10 cellular contexts compared by ENCODE assay signal in genomic region chr5:135038829-135039525, GRCh38. TPM values are rescaled to one million over a fixed set of nuclear protein-coding genes. Genes with fewer than 3 reads are reported as not detected.
DNase-seq lines count a peak whose midpoint lies in the region; ATAC-seq and TF ChIP-seq lines count a peak whose summit lies in the region.
"Had no signal": no experiment of that assay in that cellular context is flagged by ENCODE, and none has a peak within 500 bp of the region (broad histone marks: within the 10 kb centered on the region; RNA-seq: fewer than 3 reads in every experiment).

No MANE protein-coding gene starts in this region.

- H3K9me2 ChIP-seq in OCI-LY7 (ENCODE audit: insufficient read depth, low read length) = no peaks in the 10 kb centered on the region

- no peaks in the 10 kb centered on the region for H3K36me3 Mint-ChIP-seq in CD8-positive, alpha-beta T cell
- no peaks in the 10 kb centered on the region for H3K36me3 Mint-ChIP-seq in progenitor cell of endocrine pancreas (ENCODE audit: insufficient read depth)

- CTCF ChIA-PET in CD8-positive, alpha-beta T cell (lab: Charles Lee) = no interaction called here
- CTCF ChIA-PET in OCI-LY7 (lab: Charles Lee; ENCODE audit: unreplicated experiment) = no interaction called here

- TF ChIP-seq POLR2A in esophagus squamous epithelium (IDR thresholded peaks at IDR 0.05) (no peak), lower leg skin (IDR thresholded peaks at IDR 0.05) (no peak)

- peak overlapping the region; percentile 22 for H3K4me3 Mint-ChIP-seq in CD8-positive, alpha-beta T cell
- peak overlapping the region; percentile 29 for H3K4me3 Mint-ChIP-seq in progenitor cell of endocrine pancreas (ENCODE audit: low read depth)
- H3K4me3 Mint-ChIP-seq: central memory CD8-positive, alpha-beta T cell had no signal

- no peak for TF ChIP-seq CTCF in CD8-positive, alpha-beta T cell (IDR thresholded peaks at IDR 0.05)
- TF ChIP-seq CTCF in OCI-LY7 (conservative IDR thresholded peaks at IDR 0.05; ENCODE audit: low read length) (no peak), esophagus squamous epithelium (IDR thresholded peaks at IDR 0.05) (no peak), progenitor cell of endocrine pancreas (IDR thresholded peaks at IDR 0.05; ENCODE audit: unreplicated experiment) (no peak), lower leg skin (IDR thresholded peaks at IDR 0.05) (no peak)

- peaks cover 9% of the 10 kb centered on the region; the same call in 1 of the 2 replicates for H3K79me2 ChIP-seq in OCI-LY7 (ENCODE audit: insufficient read depth, low read depth, low read length)

- BruUV-seq in OCI-LY7 (replicated peaks; lab: Mats Ljungman, UMichigan) = no TSS peak

- H3K27ac Mint-ChIP-seq in CD8-positive, alpha-beta T cell = no peak overlapping the region
- peak overlapping the region; percentile 73 for H3K27ac Mint-ChIP-seq in progenitor cell of endocrine pancreas

- intact Hi-C loops in CD8-positive, alpha-beta T cell (cut with DNase I, micrococcal nuclease) = no loop called here
- intact Hi-C loops in OCI-LY7 (cut with micrococcal nuclease; ENCODE audit: unreplicated experiment) (loop anchor here (10.0 kb wide), 1 partner anchor 514 kb away; the partner anchor contains the start of gene JADE2), esophagus squamous epithelium (cut with DNase I) (loop anchor here (10.0 kb wide), 1 partner anchor 96 kb away; no protein-coding TSS in a partner anchor), lower leg skin (cut with DNase I; ENCODE audit: low total_unique reads) (no loop called here)

- H3K27ac ChIP-seq in CD8-positive, alpha-beta T cell (ENCODE audit: low read depth, low read length) = no peak overlapping the region
- H3K27ac ChIP-seq in OCI-LY7 (ENCODE audit: low read depth, low read length, poor library complexity, severe bottlenecking) (no peak overlapping the region), esophagus squamous epithelium (peak overlapping the region; percentile 96 to 99 (median 98))

- peaks cover 60% of the 10 kb centered on the region for H3K27me3 Mint-ChIP-seq in CD8-positive, alpha-beta T cell (ENCODE audit: low read depth)
- peaks cover 81% of the 10 kb centered on the region for H3K27me3 Mint-ChIP-seq in progenitor cell of endocrine pancreas

- H3K36me3 ChIP-seq in CD8-positive, alpha-beta T cell (ENCODE audit: insufficient read depth, low read length) = no peaks in the 10 kb centered on the region
- H3K36me3 ChIP-seq in OCI-LY7 (ENCODE audit: insufficient read depth, low read length) = no peaks in the 10 kb centered on the region
- H3K36me3 ChIP-seq in esophagus squamous epithelium = no peaks in the 10 kb centered on the region

- POLR2A ChIA-PET in CD8-positive, alpha-beta T cell (lab: Charles Lee) = no interaction called here
- POLR2A ChIA-PET in OCI-LY7 (lab: Charles Lee) = interaction anchor here (0.9 to 1.6 kb wide), 2 partner anchors 13 to 15 kb away, joined by 4 to 5 read pairs; no protein-coding TSS in a partner anchor

- H3K9me3 ChIP-seq in CD8-positive, alpha-beta T cell (ENCODE audit: low read length) = no peaks in the 10 kb centered on the region
- no peaks in the 10 kb centered on the region for H3K9me3 ChIP-seq in OCI-LY7 (ENCODE audit: low read length)
- H3K9me3 ChIP-seq in esophagus squamous epithelium = no peaks in the 10 kb centered on the region

- H3K4me3 ChIP-seq in CD8-positive, alpha-beta T cell (ENCODE audit: low read depth, low read length) = no peak overlapping the region
- H3K4me3 ChIP-seq in OCI-LY7 (ENCODE audit: low read depth, low read length, poor library complexity, severe bottlenecking) (no peak overlapping the region), esophagus squamous epithelium (peak overlapping the region; percentile 63 to 90 (median 82)), lower leg skin (ENCODE audit: low read depth, poor library complexity, severe bottlenecking) (no peak overlapping the region)

- H4K20me1 ChIP-seq in OCI-LY7 (ENCODE audit: insufficient read depth, low read length) = no peaks in the 10 kb centered on the region

- peak overlapping the region; percentile 27; the same call in 1 of the 2 replicates for H3K4me2 ChIP-seq in OCI-LY7 (ENCODE audit: low read length)

- peaks cover 54% of the 10 kb centered on the region for H3K27me3 ChIP-seq in CD8-positive, alpha-beta T cell (ENCODE audit: insufficient read depth, low read length)
- H3K27me3 ChIP-seq in esophagus squamous epithelium = peaks cover 0 to 88% (median 0%) of the 10 kb centered on the region in 4 donors

- 0 to 4% methylated on average over 5 to 21 of the region's 67 CpGs for WGBS in esophagus squamous epithelium, 2 donors
- WGBS in lower leg skin, 2 donors = 9 to 11% methylated on average over 32 to 47 of the region's 67 CpGs

- no peak for ATAC-seq in CD8-positive, alpha-beta T cell
- ATAC-seq in HG03378 (IDR thresholded peaks at IDR 0.05; ENCODE audit: unreplicated experiment) = no peak
- no peak for ATAC-seq in HG03095 (IDR thresholded peaks at IDR 0.05; ENCODE audit: unreplicated experiment)

- H3K9me3 Mint-ChIP-seq in CD8-positive, alpha-beta T cell = no peaks in the 10 kb centered on the region
- H3K9me3 Mint-ChIP-seq in progenitor cell of endocrine pancreas (ENCODE audit: low read depth) = no peaks in the 10 kb centered on the region
- H3K9me3 Mint-ChIP-seq: central memory CD8-positive, alpha-beta T cell had no signal

- DNase-seq in CD8-positive, alpha-beta T cell = no peak
- no peak for DNase-seq in OCI-LY7 (ENCODE audit: low spot score)
- no peak for DNase-seq in esophagus squamous epithelium (lab: John Stamatoyannopoulos, UW)
- no peak for DNase-seq in progenitor cell of endocrine pancreas (ENCODE audit: low spot score, unreplicated experiment)
- no peak for DNase-seq in NCI-H2196 (lab: John Stamatoyannopoulos, UW; ENCODE audit: unreplicated experiment)
- DNase-seq in lower leg skin (ENCODE audit: low spot score in 2 of 2) = no peak
- DNase-seq: activated CD4-positive, alpha-beta T cell treated with anti-CD3 and anti-CD28 coated beads for 4 hours had no signal

- peaks cover 16% of the 10 kb centered on the region for H3K4me1 Mint-ChIP-seq in CD8-positive, alpha-beta T cell (ENCODE audit: low read depth)
- peaks cover 10% of the 10 kb centered on the region for H3K4me1 Mint-ChIP-seq in progenitor cell of endocrine pancreas (ENCODE audit: low read depth)

- H3K4me1 ChIP-seq in CD8-positive, alpha-beta T cell (ENCODE audit: insufficient read depth, low read length) = peaks cover 18% of the 10 kb centered on the region
- H3K4me1 ChIP-seq in OCI-LY7 (ENCODE audit: insufficient read depth, low read length, poor library complexity, severe bottlenecking) = peaks cover 80% of the 10 kb centered on the region
- peaks cover 22 to 83% (median 41%) of the 10 kb centered on the region in 3 donors for H3K4me1 ChIP-seq in esophagus squamous epithelium

- H2AFZ ChIP-seq in OCI-LY7 (ENCODE audit: low read length) = no peak overlapping the region

RNA-seq across cellular contexts. Expression of gene PITX1, which starts 4.9 kb away (rescaled TPM):
- total RNA-seq in CD8-positive, alpha-beta T cell = not detected
- 55.3 and 56.3 TPM in 2 replicates for total RNA-seq in OCI-LY7 (2014; rRNA removed; shearing (Covaris generic))
- total RNA-seq in OCI-LY7 (2022) (66.8 and 76.4 TPM in 2 replicates), esophagus squamous epithelium (1,000 to 10,000 TPM in 1 of 4 donors, 100 to 1,000 TPM in 3; 571 to 1,232 (median 680) TPM), progenitor cell of endocrine pancreas (12.5 and 16.2 TPM in 2 replicates), lower leg skin (1 to 10 TPM in 2 of 4 donors, under 1 TPM in 2; 0.15 to 3.9 (median 1.6) TPM)

Comparison
In these comparisons a context has a peak if more than half of its experiments do, and no peak if none do; other contexts are left out.
1. H3K27ac ChIP-seq: peak in esophagus squamous epithelium (4 of 4); none in CD8-positive, alpha-beta T cell (single experiment) and OCI-LY7 (single experiment).
2. H3K4me3 ChIP-seq: peak in esophagus squamous epithelium (4 of 4); none in CD8-positive, alpha-beta T cell (single experiment), OCI-LY7 (single experiment) and lower leg skin (single experiment).
3. RNA of gene PITX1, which starts 4.9 kb away (total RNA-seq): 571 to 1,232 TPM in esophagus squamous epithelium; 55.3 to 76.4 TPM in OCI-LY7, 12.5 to 16.2 TPM in progenitor cell of endocrine pancreas, 0.15 to 3.9 TPM in lower leg skin and not detected in CD8-positive, alpha-beta T cell; every median in the first group is over 4 times any median in the second.
4. intact Hi-C loops: an anchor here in OCI-LY7 (10.0 kb wide) and esophagus squamous epithelium (10.0 kb wide); none called in CD8-positive, alpha-beta T cell and lower leg skin.